In genomic region chr1:245684636-245685035, GRCh38 we compare ENCODE assay signal across 28 cellular contexts.
"Had no signal": no experiment of that assay in that cellular context is flagged by ENCODE, and none has a peak within 500 bp of the region (broad histone marks: within the 10 kb centered on the region; RNA-seq: fewer than 3 reads in every experiment).

No MANE protein-coding gene starts in this region.

- ATAC-seq: activated CD4-positive, CD25-positive, alpha-beta regulatory T cell treated with anti-CD3 and anti-CD28 coated beads, Interleukin-2, amount 50 U/mL, for 24 hours; activated CD8-positive, alpha-beta T cell treated with anti-CD3 and anti-CD28 coated beads for 36 hours; activated T-cell treated with anti-CD3 and anti-CD28 coated beads, Interleukin-2, amount 50 U/mL, for 4 hours; activated T-helper 17 cell treated with anti-CD3 and anti-CD28 coated beads, Interleukin-2, amount 50 U/mL, for 72 hours; body of pancreas; esophagus mucosa; gastrocnemius medialis; T-helper 17 cell had no signal

- H3K27me3 ChIP-seq: body of pancreas, gastrocnemius medialis had no signal

- H3K9me3 ChIP-seq: body of pancreas, gastrocnemius medialis had no signal

- H3K4me1 ChIP-seq: body of pancreas, gastrocnemius medialis had no signal

- H3K4me3 ChIP-seq: body of pancreas, coronary artery, dorsolateral prefrontal cortex, gastrocnemius medialis had no signal

- H3K27ac ChIP-seq: body of pancreas, coronary artery, dorsolateral prefrontal cortex, gastrocnemius medialis, WERI-Rb-1 had no signal

- H3K36me3 ChIP-seq: gastrocnemius medialis, WERI-Rb-1 had no signal

- DNase-seq: activated B cell treated with CpG ODN at 0.5 μM for 24 hours; activated CD4-positive, alpha-beta T cell treated with anti-CD3 and anti-CD28 coated beads for 48 hours; activated CD4-positive, alpha-beta T cell treated with anti-CD3 and anti-CD28 coated beads, Interleukin-2, amount 50 U/mL, for 1 hour; activated CD4-positive, alpha-beta T cell treated with anti-CD3 and anti-CD28 coated beads, Interleukin-2, amount 50 U/mL, for 48 hours; activated CD8-positive, alpha-beta memory T cell treated with anti-CD3 and anti-CD28 coated beads for 24 hours; activated CD8-positive, alpha-beta T cell treated with anti-CD3 and anti-CD28 coated beads for 36 hours; activated effector memory CD4-positive, alpha-beta T cell treated with Interleukin-2 at 50 U/mL for 16 hours; activated gamma-delta T cell treated with Interleukin-2 at 50 U/mL for 16 hours; activated naive CD4-positive, alpha-beta T cell treated with anti-CD3 and anti-CD28 coated beads, Interleukin-2, amount 50 U/mL, for 16 hours; activated naive CD4-positive, alpha-beta T cell treated with Interleukin-2 at 50 U/mL for 16 hours; activated T-cell treated with anti-CD3 and anti-CD28 coated beads, Interleukin-2, amount 50 U/mL, for 4 hours; amygdala; aorta; body of pancreas; central memory CD4-positive, alpha-beta T cell; dorsolateral prefrontal cortex; effector memory CD4-positive, alpha-beta T cell; foreskin fibroblast; gastrocnemius medialis; glutamatergic neuron; T-helper 1 cell; T-helper 17 cell; T1000; WERI-Rb-1 had no signal
